2 cellular contexts compared by ENCODE assay signal in the genomic region with DNA sequence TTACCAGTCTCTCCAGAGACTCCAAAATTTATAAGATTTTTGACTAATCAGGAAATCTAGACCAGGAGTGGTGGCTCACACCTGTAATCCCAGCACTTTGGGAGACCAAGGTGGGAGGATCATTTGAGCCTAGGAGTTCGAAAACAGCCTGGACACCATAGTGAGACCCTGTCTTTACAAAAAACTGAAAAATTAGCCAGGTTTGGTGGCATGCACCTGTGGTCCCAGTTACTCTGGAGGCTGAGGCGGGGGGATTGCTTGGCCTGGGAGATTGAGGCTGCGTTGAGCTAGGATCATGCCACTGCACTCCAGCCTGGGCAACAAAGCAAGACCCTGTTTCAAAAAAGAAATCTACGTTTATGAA.
TF ChIP-seq lines count a peak whose summit lies in the region.

No MANE protein-coding gene starts in this region.

TF ChIP-seq in HEK293, 187 proteins besides CTCF, POLR2A, EP300 and RAD21:
- TF ChIP-seq ZNF138 (tag by site-specific recombination; IDR thresholded peaks at IDR 0.05; ENCODE audit: borderline replicate concordance) = no peak
- TF ChIP-seq ZNF121 (tag by site-specific recombination; IDR thresholded peaks at IDR 0.05) = peak; percentile 88; the same call in 1 of the 2 replicates
- no peak for TF ChIP-seq ZNF596 (tag by site-specific recombination; IDR thresholded peaks at IDR 0.05)
- TF ChIP-seq ZBTB8A (tag by site-specific recombination; IDR thresholded peaks at IDR 0.05) = no peak
- TF ChIP-seq ZNF221 (tag by site-specific recombination; IDR thresholded peaks at IDR 0.05; ENCODE audit: borderline replicate concordance) = no peak
- no peak for TF ChIP-seq ZNF433 (tag by site-specific recombination; IDR thresholded peaks at IDR 0.05; ENCODE audit: low read depth)

TF ChIP-seq in K562, 482 proteins besides CTCF, POLR2A, EP300 and RAD21:
- no peak for TF ChIP-seq HDAC2 (IDR thresholded peaks at IDR 0.05)
- TF ChIP-seq ZNF551 (CRISPR knock-in tag; IDR thresholded peaks at IDR 0.05) = no peak
- TF ChIP-seq ETV6 (IDR thresholded peaks at IDR 0.05; ENCODE audit: borderline replicate concordance in 1 of 2, low read depth in 2 of 2, low read length in 1 of 2) = no peak
- no peak for TF ChIP-seq ETV6 (CRISPR knock-in tag; IDR thresholded peaks at IDR 0.05; ENCODE audit: borderline replicate concordance)
- no peak for TF ChIP-seq SP2 (IDR thresholded peaks at IDR 0.05; ENCODE audit: extremely low read depth, low read depth, low read length, poor library complexity, severe bottlenecking)
- no peak for TF ChIP-seq NR1H2 (CRISPR knock-in tag; IDR thresholded peaks at IDR 0.05)
- TF ChIP-seq IFI16 (CRISPR knock-in tag; IDR thresholded peaks at IDR 0.05) = no peak
- TF ChIP-seq, protein P1, sequence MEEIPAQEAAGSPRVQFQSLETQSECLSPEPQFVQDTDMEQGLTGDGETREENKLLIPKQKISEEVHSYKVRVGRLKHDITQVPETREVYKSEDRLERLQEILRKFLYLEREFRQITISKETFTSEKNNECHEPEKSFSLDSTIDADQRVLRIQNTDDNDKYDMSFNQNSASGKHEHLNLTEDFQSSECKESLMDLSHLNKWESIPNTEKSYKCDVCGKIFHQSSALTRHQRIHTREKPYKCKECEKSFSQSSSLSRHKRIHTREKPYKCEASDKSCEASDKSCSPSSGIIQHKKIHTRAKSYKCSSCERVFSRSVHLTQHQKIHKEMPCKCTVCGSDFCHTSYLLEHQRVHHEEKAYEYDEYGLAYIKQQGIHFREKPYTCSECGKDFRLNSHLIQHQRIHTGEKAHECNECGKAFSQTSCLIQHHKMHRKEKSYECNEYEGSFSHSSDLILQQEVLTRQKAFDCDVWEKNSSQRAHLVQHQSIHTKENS (CRISPR knock-in tag; IDR thresholded peaks at IDR 0.05) = no peak
- TF ChIP-seq BRD9 (IDR thresholded peaks at IDR 0.05; ENCODE audit: low read depth, partially characterized antibody) = no peak
- no peak for TF ChIP-seq HNRNPK (IDR thresholded peaks at IDR 0.05; ENCODE audit: low read depth, low read length, poor library complexity, severe bottlenecking)
- no peak for TF ChIP-seq GABPA (tag; conservative IDR thresholded peaks at IDR 0.05; ENCODE audit: low read depth)
- 0 out of 2 replicates have a peak, but pooled peaks have one; percentile 1 for TF ChIP-seq GABPB1 (CRISPR knock-in tag; IDR thresholded peaks at IDR 0.05)
- no peak for TF ChIP-seq ARHGAP35 (IDR thresholded peaks at IDR 0.05; ENCODE audit: partially characterized antibody)
- no peak for TF ChIP-seq ZNF146 (CRISPR knock-in tag; IDR thresholded peaks at IDR 0.05; ENCODE audit: unreplicated experiment)
- no peak for TF ChIP-seq CHCHD3 (CRISPR knock-in tag; IDR thresholded peaks at IDR 0.05)
- TF ChIP-seq CREB1 (IDR thresholded peaks at IDR 0.05) = no peak
- no peak for TF ChIP-seq CREB1 (CRISPR knock-in tag; IDR thresholded peaks at IDR 0.05)
- no peak for TF ChIP-seq ZFP30 (CRISPR knock-in tag; IDR thresholded peaks at IDR 0.05; ENCODE audit: borderline replicate concordance)
- no peak for TF ChIP-seq CUX1 (CRISPR knock-in tag; IDR thresholded peaks at IDR 0.05)
- peak; percentile 94 for TF ChIP-seq ZNF121 (CRISPR knock-in tag; conservative IDR thresholded peaks at IDR 0.05)
- TF ChIP-seq RHOXF2B (CRISPR knock-in tag; conservative IDR thresholded peaks at IDR 0.05) = no peak
- no peak for TF ChIP-seq TSC22D4 (tag; IDR thresholded peaks at IDR 0.05)
- TF ChIP-seq BCOR (IDR thresholded peaks at IDR 0.05) = no peak
- TF ChIP-seq SAFB (IDR thresholded peaks at IDR 0.05; ENCODE audit: borderline replicate concordance, low read depth, low read length) = no peak
- peak; percentile 9 for TF ChIP-seq RBM25 (IDR thresholded peaks at IDR 0.05; ENCODE audit: low read depth, low read length, severe bottlenecking)
- TF ChIP-seq SMARCE1 (IDR thresholded peaks at IDR 0.05) = no peak
